28 cellular contexts compared by ENCODE assay signal in the genomic region with DNA sequence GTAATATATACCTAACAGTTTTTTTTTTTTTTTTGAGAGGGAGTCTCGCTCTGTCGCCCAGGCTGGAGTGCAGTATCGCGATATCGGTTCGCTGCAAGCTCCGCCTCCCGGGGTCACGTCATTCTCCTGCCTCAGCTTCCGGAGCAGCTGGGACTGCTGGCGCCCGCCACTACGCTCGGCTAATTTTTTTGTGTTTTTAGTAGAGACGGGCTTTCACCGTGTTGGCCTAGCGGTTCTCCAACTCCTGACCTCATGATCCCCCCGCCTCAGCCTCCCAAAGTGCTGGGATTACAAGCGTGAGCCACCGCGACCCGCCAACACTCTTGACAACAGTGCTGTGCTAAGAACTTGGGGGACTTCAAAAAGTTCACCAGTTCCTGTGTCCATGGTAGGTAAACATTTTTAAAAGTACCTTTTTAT.
"Had no signal": no experiment of that assay in that cellular context is flagged by ENCODE, and none has a peak within 500 bp of the region (broad histone marks: within the 10 kb centered on the region; RNA-seq: fewer than 3 reads in every experiment).

No MANE protein-coding gene starts in this region.

- H3K4me1 ChIP-seq: breast epithelium, right lobe of liver, upper lobe of left lung had no signal

- H3K4me3 ChIP-seq: breast epithelium, ovary, upper lobe of left lung had no signal

- DNase-seq: activated CD4-positive, alpha-beta memory T cell treated with anti-CD3 and anti-CD28 coated beads, Interleukin-2, amount 10 ng/mL, durations not matched to agents 7 days and 5 days; activated CD4-positive, alpha-beta T cell treated with anti-CD3 and anti-CD28 coated beads for 1 hour; activated CD4-positive, alpha-beta T cell treated with anti-CD3 and anti-CD28 coated beads, Interleukin-2, amount 10 ng/mL, durations not matched to agents 7 days and 5 days; activated CD8-positive, alpha-beta memory T cell treated with anti-CD3 and anti-CD28 coated beads, Interleukin-2, amount 50 U/mL, for 48 hours; activated gamma-delta T cell; activated naive CD4-positive, alpha-beta T cell treated with anti-CD3 and anti-CD28 coated beads, Interleukin-2, amount 50 U/mL, for 16 hours; activated T-cell treated with anti-CD3 and anti-CD28 coated beads, Interleukin-2, amount 50 U/mL, for 24 hours; amygdala; effector CD8-positive, alpha-beta T cell; erythroblast; foreskin fibroblast; head of caudate nucleus; hippocampal formation; immature natural killer cell; kidney; left colon; mammary epithelial cell; naive B cell; nephron progenitor cell; ovary; right lobe of liver; stimulated activated CD4-positive, alpha-beta T cell treated with anti-CD3 and anti-CD28 coated beads, Interleukin-12 subunit alpha, Interleukin-12 subunit beta, amount 100 ng/mL, for 4 hours; stimulated activated CD4-positive, alpha-beta T cell treated with anti-CD3 and anti-CD28 coated beads, Interleukin-4, amount 100 ng/mL, for 1 hour; stimulated activated naive CD8-positive, alpha-beta T cell treated with anti-CD3 and anti-CD28 coated beads, Interleukin-15, Interleukin-2, amounts not matched to agents 100 U/mL and 50 U/mL, for 24 hours; T-helper 17 cell; T1000 had no signal

- H3K36me3 ChIP-seq: breast epithelium, ovary, right lobe of liver, upper lobe of left lung had no signal

- H3K27ac ChIP-seq: breast epithelium, ovary, right lobe of liver, upper lobe of left lung had no signal

- ATAC-seq: left colon; right lobe of liver; stimulated activated naive CD8-positive, alpha-beta T cell treated with anti-CD3 and anti-CD28 coated beads, Interleukin-15, Interleukin-2, amounts not matched to agents 100 U/mL and 50 U/mL, for 24 hours; T-helper 17 cell had no signal

- H3K27me3 ChIP-seq: breast epithelium, ovary, right lobe of liver, upper lobe of left lung had no signal

- H3K9me3 ChIP-seq: breast epithelium, ovary, right lobe of liver, upper lobe of left lung had no signal
